ENCODE assay signal across 7 cellular contexts in genomic region chr2:85308951-85309555, GRCh38. TPM values are rescaled to one million over a fixed set of nuclear protein-coding genes. Genes with fewer than 3 reads are reported as not detected.
DNase-seq lines count a peak whose midpoint lies in the region; ATAC-seq and TF ChIP-seq lines count a peak whose summit lies in the region.

No MANE protein-coding gene starts in this region.

- H3K36me3 ChIP-seq in body of pancreas (replicated peaks in 1 of 2; ENCODE audit: insufficient read depth in 1 of 2, low read depth in 2 of 2), result no peaks in the 10 kb centered on the region

- no peaks in the 10 kb centered on the region for H3K27me3 ChIP-seq in body of pancreas

- no peaks in the 10 kb centered on the region for H3K9me3 ChIP-seq in body of pancreas

- DNase-seq in GF-D8 (lab: John Stamatoyannopoulos, UW), result peak; percentile 83
- DNase-seq in NCI-H2029 treated with DMSO at 0.1 percent for 48 hours (lab: John Stamatoyannopoulos, UW), result peak; percentile 63
- DNase-seq in body of pancreas, result peak in 3 of 4 donors; percentile 22 to 39 (median 39)
- peak; percentile 67 for DNase-seq in medulla oblongata (ENCODE audit: extremely low spot score)

- intact Hi-C loops in body of pancreas (cut with DNase I), result no loop called here

- no peaks in the 10 kb centered on the region for H3K4me1 ChIP-seq in body of pancreas

- WGBS in body of pancreas, 2 donors, result 49 to 61% methylated on average over 13 to 14 of the region's 14 CpGs

- H3K27ac ChIP-seq in body of pancreas, result no peak overlapping the region

- no peak for TF ChIP-seq POLR2A in body of pancreas (IDR thresholded peaks at IDR 0.05)

- ATAC-seq in body of pancreas (peak; percentile 43), HG03025 (IDR thresholded peaks at IDR 0.05; ENCODE audit: low FRiP score, unreplicated experiment) (no peak), HG03135 (IDR thresholded peaks at IDR 0.05; ENCODE audit: unreplicated experiment) (no peak), GM19455 (IDR thresholded peaks at IDR 0.05; ENCODE audit: unreplicated experiment) (no peak)

- no peak for TF ChIP-seq CTCF in body of pancreas (IDR thresholded peaks at IDR 0.05)

- H3K4me3 ChIP-seq in body of pancreas, result no peak overlapping the region

RNA-seq across cellular contexts. Expression of gene TGOLN2, which starts 18.7 kb away (rescaled TPM):
- total RNA-seq in body of pancreas, result 10 to 100 TPM; 69.9 to 75.2 TPM

RNA-seq across cellular contexts. Expression of gene RETSAT, which starts 45.3 kb away (rescaled TPM):
- total RNA-seq in body of pancreas, result 10 to 100 TPM; 68.5 to 98.6 TPM

RNA-seq across cellular contexts. Expression of gene ELMOD3, which starts 45.5 kb away (rescaled TPM):
- total RNA-seq in body of pancreas, result 10 to 100 TPM; 16.9 to 18.5 TPM
